In the genomic region with DNA sequence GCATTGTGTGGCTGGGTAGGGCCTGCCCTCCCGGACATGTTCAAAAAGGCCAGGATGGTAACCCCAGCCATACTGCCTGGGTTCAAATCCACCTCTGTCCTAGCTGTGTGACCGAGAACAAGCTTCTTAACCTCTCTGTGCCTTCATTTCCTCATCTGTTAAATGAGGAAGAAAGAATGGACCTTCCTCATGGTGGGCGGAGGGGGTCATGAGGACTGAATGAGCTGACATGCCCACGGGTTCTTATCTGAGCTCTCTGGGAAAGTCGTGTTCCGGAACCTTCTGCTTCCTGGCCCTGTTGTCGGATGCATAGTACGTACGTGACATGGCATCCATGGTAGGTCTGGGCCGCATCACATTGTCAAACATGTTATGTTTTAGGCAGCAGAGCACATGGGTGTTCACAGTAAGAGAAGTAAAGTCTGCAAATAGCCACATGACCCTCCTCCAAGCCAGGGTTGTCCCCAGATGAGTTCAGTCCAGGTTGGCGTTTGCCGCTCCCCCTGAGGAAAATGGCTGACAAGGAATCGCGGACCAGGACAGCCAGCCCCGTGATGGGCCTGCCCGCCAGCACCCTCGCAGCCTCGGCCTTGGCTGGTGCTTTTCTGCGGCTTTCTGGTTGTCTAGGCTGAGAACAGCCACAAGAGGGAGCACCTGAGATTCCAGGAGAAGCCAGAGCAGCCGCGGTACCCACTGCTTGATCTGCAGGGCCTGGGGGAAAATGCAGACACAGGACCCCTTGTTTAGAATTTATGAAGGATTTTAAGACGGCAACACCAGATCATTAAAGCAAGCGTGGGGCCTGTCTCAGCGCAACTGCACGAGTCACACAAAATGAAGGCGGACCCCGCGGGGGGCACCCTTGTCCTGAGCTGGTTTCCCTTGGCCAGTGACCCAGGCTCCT, we compare ENCODE assay signal across 8 cellular contexts. TPM values are rescaled to one million over a fixed set of nuclear protein-coding genes. Genes with fewer than 3 reads are reported as not detected.
DNase-seq lines count a peak whose midpoint lies in the region; ATAC-seq, FAIRE-seq and TF ChIP-seq lines count a peak whose summit lies in the region.

No MANE protein-coding gene starts in this region.

- no peaks in the 10 kb centered on the region for H3K9me3 ChIP-seq in NT2/D1 (ENCODE audit: insufficient read depth, low read length)

- peaks cover 11% of the 10 kb centered on the region for H3K4me1 Mint-ChIP-seq in mesothelial cell of epicardium

- no peaks in the 10 kb centered on the region for H3K9me3 Mint-ChIP-seq in mesothelial cell of epicardium

- TF ChIP-seq CTCF in mesothelial cell of epicardium (IDR thresholded peaks at IDR 0.05; ENCODE audit: unreplicated experiment): peak; percentile 82

- no peaks in the 10 kb centered on the region for H3K36me3 ChIP-seq in NT2/D1 (ENCODE audit: insufficient read depth, insufficient read length, low read length)

- peak; percentile 18 for FAIRE-seq in endometrium (lab: Jason Lieb, UNC)

- no peak overlapping the region for H3K4me3 Mint-ChIP-seq in mesothelial cell of epicardium

- peak overlapping the region; percentile 34 for H3K9ac ChIP-seq in NT2/D1 (ENCODE audit: insufficient read length, low read depth)

- no peak overlapping the region for H3K27ac Mint-ChIP-seq in mesothelial cell of epicardium

- DNase-seq in CD1c-positive myeloid dendritic cell (ENCODE audit: extremely low spot score) (peak; percentile 86), HS-5 (ENCODE audit: low read depth) (peak; percentile 36), NT2/D1 (ENCODE audit: low read depth, low spot score) (peak; percentile 72), mesothelial cell of epicardium (ENCODE audit: low spot score in 2 of 2, unreplicated experiment in 2 of 2) (peak in 1 of 2 experiments; percentile 77)
- peak; percentile 47 for DNase-seq in activated CD8-positive, alpha-beta memory T cell treated with anti-CD3 and anti-CD28 coated beads, Interleukin-2, amount 50 U/mL, for 1 hour (ENCODE audit: extremely low read depth)
- DNase-seq in stimulated activated CD8-positive, alpha-beta memory T cell treated with anti-CD3 and anti-CD28 coated beads, Interleukin-2, amount 100 ng/mL, for 1 hour (ENCODE audit: low read depth in 2 of 2): peak; percentile 41 to 48

- peaks cover 5% of the 10 kb centered on the region for H3K27me3 Mint-ChIP-seq in mesothelial cell of epicardium (ENCODE audit: low read depth)

- peaks cover 8% of the 10 kb centered on the region for H3K4me1 ChIP-seq in NT2/D1 (ENCODE audit: insufficient read depth, insufficient read length)

- no peak for ATAC-seq in HG03520 (IDR thresholded peaks at IDR 0.05; ENCODE audit: unreplicated experiment)

- no peak overlapping the region for H3K4me3 ChIP-seq in NT2/D1 (ENCODE audit: insufficient read length, low read depth)

- peaks cover 6% of the 10 kb centered on the region for H3K27me3 ChIP-seq in NT2/D1 (ENCODE audit: insufficient read depth, insufficient read length)

- H3K36me3 Mint-ChIP-seq in mesothelial cell of epicardium: no peaks in the 10 kb centered on the region

RNA-seq across cellular contexts. Expression of a gene that starts 2.4 kb away (rescaled TPM):
- 6.8 to 7.3 TPM (median 7.1 TPM) in 3 replicates for total RNA-seq in mesothelial cell of epicardium

RNA-seq across cellular contexts. Expression of a gene that starts 20.6 kb away (rescaled TPM):
- 0.20 TPM in 1 of 3 replicates, not detected in the others for total RNA-seq in mesothelial cell of epicardium

RNA-seq across cellular contexts. Expression of a gene that starts 29.2 kb away (rescaled TPM):
- total RNA-seq in mesothelial cell of epicardium: 48.2 to 55.0 TPM (median 53.1 TPM) in 3 replicates

RNA-seq across cellular contexts. Expression of a gene that starts 38.0 kb away (rescaled TPM):
- 11.5 to 13.2 TPM (median 13.1 TPM) in 3 replicates for total RNA-seq in mesothelial cell of epicardium

RNA-seq across cellular contexts. Expression of a gene that starts 44.4 kb away (rescaled TPM):
- total RNA-seq in mesothelial cell of epicardium: 5.8 to 6.5 TPM (median 6.0 TPM) in 3 replicates
